ENCODE assay signal across 16 cellular contexts in the genomic region with DNA sequence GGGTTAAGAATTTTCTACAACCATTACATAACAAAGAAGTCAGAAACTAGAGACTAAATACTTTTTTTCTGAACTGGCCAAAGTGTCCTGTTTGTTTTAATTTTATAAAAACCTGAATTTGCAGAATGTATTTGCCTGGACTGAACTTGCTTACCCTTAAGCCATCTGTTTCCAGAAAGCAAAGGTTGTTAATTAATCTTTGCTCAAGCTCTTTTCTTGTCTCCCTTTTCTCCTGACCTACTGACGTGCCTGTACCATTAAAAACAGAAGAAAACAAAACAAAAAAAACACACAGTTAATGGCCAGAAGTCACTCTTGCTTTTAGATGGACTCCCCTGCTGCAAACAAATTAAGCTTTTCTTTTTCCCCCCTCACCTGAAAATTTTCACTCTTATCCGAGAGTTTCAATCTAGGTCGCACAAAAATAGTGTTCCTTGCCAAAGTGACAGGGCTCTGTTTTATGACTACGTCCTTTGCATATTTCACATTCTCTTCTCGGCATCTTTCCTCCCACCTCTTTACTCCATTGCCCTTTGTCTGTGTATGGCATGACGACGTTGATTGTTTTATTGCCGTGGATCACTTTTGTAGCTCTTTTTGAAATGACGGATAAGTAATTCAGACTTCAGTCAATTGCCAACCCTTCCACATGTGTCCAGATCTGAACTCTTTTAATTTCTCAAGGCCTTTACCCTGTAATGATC.
"Had no signal": no experiment of that assay in that cellular context is flagged by ENCODE, and none has a peak within 500 bp of the region (broad histone marks: within the 10 kb centered on the region; RNA-seq: fewer than 3 reads in every experiment).

No MANE protein-coding gene starts in this region.

- H3K36me3 Mint-ChIP-seq: activated naive CD8-positive, alpha-beta T cell; naive thymus-derived CD8-positive, alpha-beta T cell had no signal

- H3K27ac ChIP-seq: neutrophil, parathyroid adenoma, transverse colon had no signal

- H3K36me3 ChIP-seq: neutrophil, transverse colon had no signal

- H3K9me3 ChIP-seq: neutrophil, transverse colon had no signal

- H3K79me2 ChIP-seq: parathyroid adenoma had no signal

- DNase-seq: activated CD4-positive, alpha-beta T cell treated with anti-CD3 and anti-CD28 coated beads for 36 hours; activated CD4-positive, alpha-beta T cell treated with anti-CD3 and anti-CD28 coated beads, Interleukin-2, amount 50 U/mL, for 48 hours; endodermal cell; foreskin melanocyte; glutamatergic neuron; hypothalamus; mesenchymal stem cell; naive thymus-derived CD8-positive, alpha-beta T cell; stimulated activated naive CD8-positive, alpha-beta T cell treated with anti-CD3 and anti-CD28 coated beads, Interleukin-15, Interleukin-2, amounts not matched to agents 100 U/mL and 50 U/mL, for 24 hours; transverse colon had no signal

- FAIRE-seq: keratinocyte, TTC549 had no signal

- H3K27ac Mint-ChIP-seq: activated CD4-positive, alpha-beta T cell treated with anti-CD3 and anti-CD28 coated beads for 36 hours; activated naive CD8-positive, alpha-beta T cell; endodermal cell; naive thymus-derived CD8-positive, alpha-beta T cell; T-helper 2 cell treated with Interferon-gamma antibody and Interleukin-4, amounts not matched to agents 5 μg/mL and 100 μg/mL, for 36 hours had no signal

- H3K4me1 Mint-ChIP-seq: activated CD4-positive, alpha-beta T cell treated with anti-CD3 and anti-CD28 coated beads for 36 hours; endodermal cell; naive thymus-derived CD8-positive, alpha-beta T cell had no signal

- H3K27me3 Mint-ChIP-seq: activated CD4-positive, alpha-beta T cell treated with anti-CD3 and anti-CD28 coated beads for 36 hours had no signal

- H3K27me3 ChIP-seq: neutrophil, transverse colon had no signal

- H3K4me1 ChIP-seq: parathyroid adenoma, transverse colon had no signal

- ATAC-seq: activated CD4-positive, alpha-beta T cell treated with anti-CD3 and anti-CD28 coated beads for 36 hours; naive thymus-derived CD8-positive, alpha-beta T cell; stimulated activated naive CD8-positive, alpha-beta T cell treated with anti-CD3 and anti-CD28 coated beads, Interleukin-15, Interleukin-2, amounts not matched to agents 100 U/mL and 50 U/mL, for 24 hours had no signal

- H3K4me3 ChIP-seq: transverse colon had no signal

- H3K4me3 Mint-ChIP-seq: activated CD4-positive, alpha-beta T cell treated with anti-CD3 and anti-CD28 coated beads for 36 hours; activated naive CD8-positive, alpha-beta T cell; endodermal cell; naive thymus-derived CD8-positive, alpha-beta T cell; T-helper 2 cell treated with Interferon-gamma antibody and Interleukin-4, amounts not matched to agents 5 μg/mL and 100 μg/mL, for 36 hours had no signal

- H2AFZ ChIP-seq: parathyroid adenoma had no signal

- H3K9ac ChIP-seq: parathyroid adenoma had no signal
